ENCODE assay signal across 10 cellular contexts in the genomic region with DNA sequence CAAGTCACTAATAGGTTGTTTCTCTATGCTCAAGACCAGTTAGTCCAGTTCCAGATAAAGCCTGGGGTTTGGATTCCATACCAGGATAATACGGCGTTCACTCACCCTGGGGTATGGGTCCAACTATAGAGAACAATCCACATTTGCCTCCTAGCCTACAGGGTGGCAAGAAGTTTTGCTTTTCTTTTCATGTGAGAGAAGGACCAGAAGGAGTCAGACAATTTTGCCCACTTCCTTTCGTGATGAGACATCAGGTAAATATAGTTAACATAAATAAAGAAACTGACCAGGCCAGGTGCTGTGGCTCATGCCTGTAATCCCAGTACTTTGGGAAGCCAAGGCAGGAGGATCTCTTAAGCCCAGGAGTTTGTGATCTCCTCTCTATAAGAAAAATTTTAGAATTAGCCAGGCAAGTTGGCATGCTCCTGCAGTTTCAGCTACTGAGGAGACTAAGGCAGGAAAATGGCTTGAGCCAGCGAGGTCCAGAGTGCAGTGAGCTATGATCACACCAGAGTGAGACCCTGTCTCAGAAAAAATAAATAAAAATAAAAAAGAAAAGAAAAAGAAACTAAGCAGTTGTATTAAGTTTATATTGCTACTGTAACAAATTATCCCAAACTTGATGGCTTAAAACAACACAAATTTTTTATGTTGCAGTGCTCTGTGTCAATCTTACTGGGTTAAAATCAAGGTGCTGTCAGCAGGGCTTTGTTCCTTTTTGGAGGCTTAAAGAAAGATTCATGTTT. TPM values are rescaled to one million over a fixed set of nuclear protein-coding genes. Genes with fewer than 3 reads are reported as not detected.
DNase-seq lines count a peak whose midpoint lies in the region; ATAC-seq and TF ChIP-seq lines count a peak whose summit lies in the region.
"Had no signal": no experiment of that assay in that cellular context is flagged by ENCODE, and none has a peak within 500 bp of the region (broad histone marks: within the 10 kb centered on the region; RNA-seq: fewer than 3 reads in every experiment).

No MANE protein-coding gene starts in this region.

- no peaks in the 10 kb centered on the region for H3K27me3 ChIP-seq in HL-60 (ENCODE audit: insufficient read depth, poor library complexity, severe bottlenecking)
- H3K27me3 ChIP-seq in ovary, result no peaks in the 10 kb centered on the region
- H3K27me3 ChIP-seq in suprapubic skin, result no peaks in the 10 kb centered on the region

- TF ChIP-seq POLR2A in ovary (IDR thresholded peaks at IDR 0.05) (no peak), suprapubic skin (IDR thresholded peaks at IDR 0.05) (no peak)

- H3K36me3 ChIP-seq in mucosa of descending colon (ENCODE audit: low read depth) (no peaks in the 10 kb centered on the region), ovary (no peaks in the 10 kb centered on the region), suprapubic skin (no peaks in the 10 kb centered on the region)

- H3K4me3 ChIP-seq in HL-60 (replicated peaks; ENCODE audit: insufficient read depth, low read length) (no peak overlapping the region), mucosa of descending colon (no peak overlapping the region), ovary (no peak overlapping the region), suprapubic skin (no peak overlapping the region)
- H3K4me3 ChIP-seq: GM23248 had no signal

- peak; percentile 69 for ATAC-seq in GM18858 (IDR thresholded peaks at IDR 0.05; ENCODE audit: unreplicated experiment)
- ATAC-seq in GM21737 (IDR thresholded peaks at IDR 0.05; ENCODE audit: unreplicated experiment), result peak; percentile 66
- peak; percentile 55 for ATAC-seq in mucosa of descending colon
- no peak for ATAC-seq in SK-N-SH treated with all-trans-retinoic acid at 6 μM for 48 hours

- H3K9me3 ChIP-seq in mucosa of descending colon (no peaks in the 10 kb centered on the region), ovary (no peaks in the 10 kb centered on the region), suprapubic skin (no peaks in the 10 kb centered on the region)

- DNase-seq in HL-60 (ENCODE audit: low read depth in 1 of 2, low spot score in 1 of 2) (no peak), mucosa of descending colon (no peak), ovary (no peak), mesenteric fat pad (ENCODE audit: low spot score) (no peak), suprapubic skin (ENCODE audit: low spot score in 2 of 2) (no peak)
- DNase-seq: GM23248, kidney glomerular epithelial cell had no signal

- TF ChIP-seq CTCF in HL-60 (IDR thresholded peaks at IDR 0.05; ENCODE audit: insufficient read depth, low read length) (no peak), mucosa of descending colon (IDR thresholded peaks at IDR 0.05) (no peak), ovary (IDR thresholded peaks at IDR 0.05) (no peak), suprapubic skin (IDR thresholded peaks at IDR 0.05) (no peak)

- 91 to 95% (median 92%) methylated on average over 4 of the region's 4 CpGs for WGBS in ovary, 3 donors
- 76% methylated on average over 4 of the region's 4 CpGs for WGBS in suprapubic skin

- H3K4me1 ChIP-seq in mucosa of descending colon (ENCODE audit: low read depth) (no peaks in the 10 kb centered on the region), ovary (ENCODE audit: insufficient read depth) (no peaks in the 10 kb centered on the region), suprapubic skin (peaks cover 21% of the 10 kb centered on the region)

- peak overlapping the region; percentile 2; the same call in 1 of the 2 replicates for H3K27ac ChIP-seq in HL-60 (replicated peaks)
- H3K27ac ChIP-seq in ovary, result no peak overlapping the region
- no peak overlapping the region for H3K27ac ChIP-seq in suprapubic skin
- H3K27ac ChIP-seq: GM23248 had no signal

- intact Hi-C loops in mucosa of descending colon (cut with DNase I, micrococcal nuclease), result no loop called here
- intact Hi-C loops in ovary (cut with DNase I), result loop anchor here in 1 of 4 donors (10.0 kb wide), 1 partner anchor 375 kb away; no protein-coding TSS in a partner anchor

- TF ChIP-seq EP300 in ovary (IDR thresholded peaks at IDR 0.05) (no peak), suprapubic skin (IDR thresholded peaks at IDR 0.05) (no peak)

TF ChIP-seq in SK-N-SH treated with all-trans-retinoic acid at 6 μM for 48 hours, 23 proteins besides CTCF, POLR2A, EP300 and RAD21:
- TF ChIP-seq ZNF70 (CRISPR knock-in tag; IDR thresholded peaks at IDR 0.05), result no peak
- no peak for TF ChIP-seq PPARA (CRISPR knock-in tag; IDR thresholded peaks at IDR 0.05; ENCODE audit: borderline replicate concordance)
- no peak for TF ChIP-seq GLIS3 (CRISPR knock-in tag; IDR thresholded peaks at IDR 0.05)
- no peak for TF ChIP-seq ZFP30 (CRISPR knock-in tag; IDR thresholded peaks at IDR 0.05)

RNA-seq across cellular contexts. Expression of a gene that starts 7.5 kb away (rescaled TPM):
- total RNA-seq in mucosa of descending colon, result 10 to 100 TPM; 58.6 to 83.8 (median 75.7) TPM
- total RNA-seq in ovary, result 10 to 100 TPM; 55.1 to 73.8 (median 67.6) TPM
- polyA plus RNA-seq in ovary, result 10 to 100 TPM; 50.2 to 90.4 TPM
- total RNA-seq in mesenteric fat pad, result 121 TPM
- total RNA-seq in suprapubic skin, result 10 to 100 TPM; 65.7 to 91.6 (median 79.0) TPM

RNA-seq across cellular contexts. Expression of a gene that starts 47.1 kb away (rescaled TPM):
- total RNA-seq in mucosa of descending colon (10 to 100 TPM; 29.3 to 36.4 (median 35.4) TPM), ovary (10 to 100 TPM; 16.4 to 58.7 (median 41.7) TPM), mesenteric fat pad (39.2 TPM), suprapubic skin (10 to 100 TPM; 11.3 to 45.5 (median 23.0) TPM)
- 10 to 100 TPM; 12.4 to 13.7 TPM for polyA plus RNA-seq in ovary
